In the genomic region with DNA sequence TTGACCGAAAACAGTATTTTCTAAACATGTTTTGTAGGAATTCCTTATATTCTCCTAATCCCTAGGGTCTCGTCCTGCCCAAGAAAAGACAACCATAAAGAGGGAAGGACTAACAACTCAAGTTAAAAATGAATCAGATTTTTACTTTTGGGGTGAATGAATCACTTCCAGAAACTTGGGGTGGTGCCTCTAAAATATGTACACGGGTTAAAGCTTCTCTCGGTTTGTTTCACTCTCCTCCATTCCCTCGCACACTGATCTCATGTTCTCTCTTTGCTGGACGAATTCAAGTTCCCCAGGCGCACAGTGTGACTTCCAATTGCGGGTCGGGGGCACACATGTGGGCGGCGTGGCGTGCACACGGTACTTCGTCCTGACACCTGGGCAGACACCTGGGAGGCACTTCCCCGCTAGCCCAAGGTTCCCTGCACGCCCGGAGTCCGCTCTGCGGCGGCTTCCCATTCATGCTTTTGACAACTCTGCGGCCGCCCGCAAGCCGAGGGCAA, we compare ENCODE assay signal across 8 cellular contexts. TPM values are rescaled to one million over a fixed set of nuclear protein-coding genes. Genes with fewer than 3 reads are reported as not detected.
DNase-seq lines count a peak whose midpoint lies in the region; ATAC-seq and TF ChIP-seq lines count a peak whose summit lies in the region.

No MANE protein-coding gene starts in this region.

- H2BK15ac ChIP-seq in mesenchymal stem cell (ENCODE audit: low read depth, poor library complexity, severe bottlenecking), result no peak overlapping the region

- H3K4me1 ChIP-seq in mesenchymal stem cell (ENCODE audit: control insufficient read depth, insufficient read depth, low read depth, low read length) (peaks cover 4% of the 10 kb centered on the region), uterus (peaks cover 2 to 5% of the 10 kb centered on the region in 2 donors)

- peak; percentile 36 for DNase-seq in NCI-H510A treated with DMSO at 0.1 percent for 48 hours (lab: John Stamatoyannopoulos, UW)
- no peak for DNase-seq in NCI-H510A (lab: John Stamatoyannopoulos, UW)
- DNase-seq in astrocyte of the spinal cord (ENCODE audit: low read depth, low spot score), result no peak
- no peak for DNase-seq in mesenchymal stem cell
- no peak for DNase-seq in uterus
- DNase-seq in NCI-H1436 (lab: John Stamatoyannopoulos, UW), result no peak

- H3K14ac ChIP-seq in mesenchymal stem cell (ENCODE audit: low read length in 2 of 2), result peak overlapping the region in 1 of 2 experiments; percentile 59

- H3K27me3 ChIP-seq in mesenchymal stem cell (ENCODE audit: control insufficient read depth in 1 of 2, insufficient read depth in 1 of 2, low read length in 2 of 2), result no peaks in the 10 kb centered on the region
- no peaks in the 10 kb centered on the region for H3K27me3 ChIP-seq in uterus

- peak overlapping the region; percentile 68 for H3K4me3 ChIP-seq in astrocyte of the spinal cord (ENCODE audit: low read depth, low read length)
- peak overlapping the region; percentile 86 to 87 for H3K4me3 ChIP-seq in mesenchymal stem cell (ENCODE audit: insufficient read depth in 1 of 2, low read depth in 1 of 2, low read length in 2 of 2)
- H3K4me3 ChIP-seq in uterus, result peak overlapping the region; percentile 62 to 99

- H2AFZ ChIP-seq in mesenchymal stem cell (ENCODE audit: low read depth, low read length), result no peak overlapping the region

- no peak for TF ChIP-seq POLR2A in uterus (IDR thresholded peaks at IDR 0.05)

- peaks cover 21% of the 10 kb centered on the region for H3K79me1 ChIP-seq in mesenchymal stem cell (replicated peaks; ENCODE audit: low read length, poor library complexity, severe bottlenecking)

- peak overlapping the region; percentile 68 to 71 for H3K4ac ChIP-seq in mesenchymal stem cell (ENCODE audit: low read depth in 1 of 2, low read length in 2 of 2)

- H3K18ac ChIP-seq in mesenchymal stem cell (ENCODE audit: low read depth in 1 of 2, low read length in 2 of 2), result peak overlapping the region; percentile 80 to 89

- ATAC-seq in HG03575 (IDR thresholded peaks at IDR 0.05; ENCODE audit: extremely low read depth, insufficient number of reproducible peaks, low FRiP score, unreplicated experiment), result peak; percentile 5
- ATAC-seq in HG03039 (IDR thresholded peaks at IDR 0.05; ENCODE audit: unreplicated experiment), result no peak

- no peak overlapping the region for H3K23ac ChIP-seq in mesenchymal stem cell (ENCODE audit: low read length in 2 of 2)

- peak overlapping the region in 1 of 2 experiments; percentile 12 for H2BK12ac ChIP-seq in mesenchymal stem cell (ENCODE audit: low read length in 2 of 2)

- peak overlapping the region; percentile 88 for H4K8ac ChIP-seq in mesenchymal stem cell (ENCODE audit: low read length)

- H3K36me3 ChIP-seq in mesenchymal stem cell (ENCODE audit: control insufficient read depth in 1 of 2, insufficient read depth in 2 of 2, low read depth in 1 of 2, low read length in 2 of 2) (peaks cover 4 to 18% of the 10 kb centered on the region in 2 experiments), uterus (no peaks in the 10 kb centered on the region)

- TF ChIP-seq CTCF in astrocyte of the spinal cord (IDR thresholded peaks at IDR 0.05; ENCODE audit: low read depth, low read length), result no peak
- no peak for TF ChIP-seq CTCF in uterus (IDR thresholded peaks at IDR 0.05)

- intact Hi-C loops in uterus (cut with DNase I; ENCODE audit: low total_unique reads), result no loop called here

- no peak overlapping the region for H2AK5ac ChIP-seq in mesenchymal stem cell (ENCODE audit: low read length, severe bottlenecking)

- peak overlapping the region; percentile 5 for H3K27ac ChIP-seq in mesenchymal stem cell (ENCODE audit: low read length, poor library complexity, severe bottlenecking)
- H3K27ac ChIP-seq in uterus, result peak overlapping the region; percentile 98 to 100

- 5% methylated on average over 23 of the region's 24 CpGs for WGBS in mesenchymal stem cell

- H3K9ac ChIP-seq in mesenchymal stem cell (ENCODE audit: low read length), result peak overlapping the region; percentile 92

- H3K9me3 ChIP-seq in mesenchymal stem cell (ENCODE audit: control insufficient read depth, low read length) (no peaks in the 10 kb centered on the region), uterus (no peaks in the 10 kb centered on the region)

- peak overlapping the region; percentile 99 for H3K4me2 ChIP-seq in mesenchymal stem cell (ENCODE audit: low read length, poor library complexity, severe bottlenecking)

- in situ Hi-C loops in astrocyte of the spinal cord (cut with HindIII; ENCODE audit: low sequenced_read_pairs), result no loop called here

- peak overlapping the region; percentile 93 for H4K91ac ChIP-seq in mesenchymal stem cell (ENCODE audit: low read length)

- H2BK120ac ChIP-seq in mesenchymal stem cell (ENCODE audit: low read depth, low read length), result no peak overlapping the region

- no peak overlapping the region for H2BK5ac ChIP-seq in mesenchymal stem cell (ENCODE audit: low read depth, low read length, poor library complexity, severe bottlenecking)

RNA-seq across cellular contexts. Expression of a gene that starts 0.7 kb away (rescaled TPM):
- 0.88 TPM for polyA plus RNA-seq in mesenchymal stem cell (2013, experiment 1 of 2)
- 0.63 TPM for polyA plus RNA-seq in mesenchymal stem cell (2013, experiment 2 of 2)
- total RNA-seq in uterus, result not detected

RNA-seq across cellular contexts. Expression of a gene that starts 47.8 kb away (rescaled TPM):
- polyA plus RNA-seq in mesenchymal stem cell (2013, experiment 1 of 2), result 9.5 TPM
- polyA plus RNA-seq in mesenchymal stem cell (2013, experiment 2 of 2), result 8.8 TPM
- 10 to 100 TPM in 2 of 4 donors, 1 to 10 TPM in 2; 3.3 to 42.5 (median 17.9) TPM for total RNA-seq in uterus

RNA-seq across cellular contexts. Expression of a gene that starts 47.8 kb away (rescaled TPM):
- polyA plus RNA-seq in mesenchymal stem cell (2013, experiment 1 of 2), result 59.6 TPM
- 61.7 TPM for polyA plus RNA-seq in mesenchymal stem cell (2013, experiment 2 of 2)
- 10 to 100 TPM; 25.4 to 86.2 (median 52.0) TPM for total RNA-seq in uterus
